13 cellular contexts compared by ENCODE assay signal in the genomic region with DNA sequence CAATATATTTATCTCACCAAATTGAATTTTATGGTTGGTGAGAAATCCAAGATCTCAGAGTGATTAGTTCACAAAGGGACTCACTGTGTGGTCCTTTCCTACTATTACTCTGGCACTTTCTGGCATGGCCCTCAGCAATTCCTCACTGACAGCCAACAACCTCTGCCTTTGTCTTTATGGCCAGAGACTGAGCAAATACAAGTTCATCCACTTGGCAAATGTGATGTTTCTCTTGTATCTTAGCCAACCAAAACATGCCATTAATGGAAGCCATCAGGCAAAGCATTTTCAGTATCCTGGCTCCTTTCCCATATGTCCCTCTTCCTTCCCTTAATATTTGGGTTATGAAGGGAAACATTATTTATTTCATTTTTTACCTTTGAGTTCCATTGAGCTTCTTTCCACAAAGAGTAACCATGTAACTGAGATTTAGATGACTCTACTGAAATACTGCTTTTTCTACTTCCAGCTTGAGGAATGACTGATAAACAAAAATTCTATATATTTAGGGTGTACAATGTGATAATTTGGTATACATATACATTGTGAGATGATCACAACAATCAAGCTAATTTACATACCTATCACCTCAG. TPM values are rescaled to one million over a fixed set of nuclear protein-coding genes. Genes with fewer than 3 reads are reported as not detected.
A peak's percentile ranks its signal among the peaks of the same experiment; 100 is the strongest.
DNase-seq lines count a peak whose midpoint lies in the region; ATAC-seq, FAIRE-seq and TF ChIP-seq lines count a peak whose summit lies in the region.
"Had no signal": no experiment of that assay in that cellular context is flagged by ENCODE, and none has a peak within 500 bp of the region (broad histone marks: within the 10 kb centered on the region; RNA-seq: fewer than 3 reads in every experiment).

No MANE protein-coding gene starts in this region.

- H3K27ac ChIP-seq in RWPE1 (no peak overlapping the region), osteoblast (ENCODE audit: low read depth, low read length) (no peak overlapping the region), small intestine (ENCODE audit: low read depth in 1 of 2, low read length in 1 of 2) (no peak overlapping the region)

- CTCF ChIA-PET in RWPE1 (lab: Yijun Ruan, JAX): no interaction called here

- peak; percentile 18 for DNase-seq in H4 (ENCODE audit: low spot score)
- DNase-seq in RWPE1 (ENCODE audit: low spot score): peak; percentile 8
- DNase-seq in epithelial cell of esophagus (ENCODE audit: low read depth): peak; percentile 14
- DNase-seq in osteoblast (ENCODE audit: insufficient read length, low spot score, missing footprints): peak; percentile 80
- no peak for DNase-seq in small intestine
- DNase-seq: glutamatergic neuron; Kasumi-1; NCI-H526; stimulated activated naive CD4-positive, alpha-beta T cell had no signal

- POLR2A ChIA-PET in RWPE1 (lab: Yijun Ruan, JAX; ENCODE audit: low non-redundant PET): no interaction called here

- H3K4me1 ChIP-seq in osteoblast (ENCODE audit: insufficient read depth, low read length) (peaks cover 6% of the 10 kb centered on the region), small intestine (ENCODE audit: control insufficient read depth in 2 of 2, insufficient read depth in 1 of 2, low read depth in 1 of 2, low read length in 1 of 2) (no peaks in the 10 kb centered on the region)

- no peak overlapping the region for H3K4me2 ChIP-seq in osteoblast (ENCODE audit: insufficient read depth, low read length)

- no peak for TF ChIP-seq CTCF in RWPE1 (conservative IDR thresholded peaks at IDR 0.05; ENCODE audit: low read depth)
- no peak for TF ChIP-seq CTCF in epithelial cell of esophagus (IDR thresholded peaks at IDR 0.05; ENCODE audit: insufficient read depth, low read depth, low read length, missing control alignments)
- no peak for TF ChIP-seq CTCF in osteoblast (IDR thresholded peaks at IDR 0.05; ENCODE audit: extremely low read depth, low read depth, low read length)

- H3K27me3 ChIP-seq in osteoblast (ENCODE audit: insufficient read depth, low read length) (no peaks in the 10 kb centered on the region), small intestine (ENCODE audit: control insufficient read depth in 2 of 2, insufficient read depth in 2 of 2, low read length in 2 of 2) (no peaks in the 10 kb centered on the region)
- H3K27me3 ChIP-seq: breast epithelium had no signal

- no peak for FAIRE-seq in small intestine (lab: Jason Lieb, UNC)

- no peak overlapping the region for H2AFZ ChIP-seq in osteoblast (ENCODE audit: low read length)

- H3K4me3 ChIP-seq in epithelial cell of esophagus (ENCODE audit: low read length) (no peak overlapping the region), osteoblast (ENCODE audit: insufficient read depth, low read length) (no peak overlapping the region), small intestine (ENCODE audit: low read depth in 1 of 2, low read length in 2 of 2) (no peak overlapping the region)
- H3K4me3 ChIP-seq: breast epithelium had no signal

- no peaks in the 10 kb centered on the region for H3K36me3 ChIP-seq in osteoblast (ENCODE audit: insufficient read depth, low read length)
- H3K36me3 ChIP-seq in small intestine (ENCODE audit: control insufficient read depth in 2 of 2, insufficient read depth in 2 of 2, low read length in 2 of 2): no peaks in the 10 kb centered on the region
- H3K36me3 ChIP-seq: breast epithelium had no signal

- H3K9me3 ChIP-seq in osteoblast (ENCODE audit: low read depth, low read length): no peaks in the 10 kb centered on the region
- H3K9me3 ChIP-seq in small intestine (ENCODE audit: control insufficient read depth, low read depth): no peaks in the 10 kb centered on the region

- H3K79me2 ChIP-seq in osteoblast (ENCODE audit: insufficient read depth, low read length): no peaks in the 10 kb centered on the region

- no peaks in the 10 kb centered on the region for H4K20me1 ChIP-seq in osteoblast (ENCODE audit: insufficient read depth, low read length)

- ATAC-seq in HG02623 (IDR thresholded peaks at IDR 0.05; ENCODE audit: unreplicated experiment) (no peak), HG02970 (IDR thresholded peaks at IDR 0.05; ENCODE audit: low FRiP score, unreplicated experiment) (no peak), HG02798 (IDR thresholded peaks at IDR 0.05; ENCODE audit: poor library complexity, unreplicated experiment) (no peak)

RNA-seq across cellular contexts. Expression of gene SMLR1, which starts 30.8 kb away (rescaled TPM):
- not detected in 2 replicates for total RNA-seq in H4 (2014; rRNA removed; shearing (Covaris generic))
- not detected in 2 replicates for total RNA-seq in osteoblast
- polyA plus RNA-seq in small intestine: 10 to 100 TPM in 2 of 3 donors, 1 to 10 TPM in 1; 1.4 to 34.4 (median 18.1) TPM
- total RNA-seq: breast epithelium had no signal
